Comparison of ENCODE assay signal across 33 cellular contexts in genomic region chr16:4443986-4444385, GRCh38.
"Had no signal": no experiment of that assay in that cellular context is flagged by ENCODE, and none has a peak within 500 bp of the region (broad histone marks: within the 10 kb centered on the region; RNA-seq: fewer than 3 reads in every experiment).

No MANE protein-coding gene starts in this region.

- DNase-seq: activated CD4-positive, alpha-beta T cell treated with anti-CD3 and anti-CD28 coated beads for 1 hour; activated CD4-positive, alpha-beta T cell treated with anti-CD3 and anti-CD28 coated beads for 36 hours; activated CD4-positive, alpha-beta T cell treated with anti-CD3 and anti-CD28 coated beads for 48 hours; activated CD4-positive, alpha-beta T cell treated with anti-CD3 and anti-CD28 coated beads, Interleukin-2, amount 10 ng/mL, durations not matched to agents 7 days and 5 days; activated CD4-positive, alpha-beta T cell treated with anti-CD3 and anti-CD28 coated beads, Interleukin-2, amount 50 U/mL, for 48 hours; activated CD4-positive, CD25-positive, alpha-beta regulatory T cell; activated CD8-positive, alpha-beta memory T cell treated with anti-CD3 and anti-CD28 coated beads for 24 hours; activated CD8-positive, alpha-beta memory T cell treated with anti-CD3 and anti-CD28 coated beads, Interleukin-2, amount 10 ng/mL, durations not matched to agents 7 days and 5 days; activated CD8-positive, alpha-beta memory T cell treated with anti-CD3 and anti-CD28 coated beads, Interleukin-2, amount 50 U/mL, for 48 hours; activated CD8-positive, alpha-beta T cell treated with anti-CD3 and anti-CD28 coated beads, Interleukin-2, amount 10 ng/mL, durations not matched to agents 7 days and 5 days; activated effector memory CD4-positive, alpha-beta T cell treated with Interleukin-2 at 50 U/mL for 16 hours; activated gamma-delta T cell; activated naive CD4-positive, alpha-beta T cell treated with anti-CD3 and anti-CD28 coated beads, Interleukin-2, amount 50 U/mL, for 16 hours; activated naive CD4-positive, alpha-beta T cell treated with Interleukin-2 at 50 U/mL for 16 hours; activated naive CD8-positive, alpha-beta T cell treated with anti-CD3 and anti-CD28 coated beads, Interleukin-2, amount 10 ng/mL, durations not matched to agents 7 days and 5 days; activated naive CD8-positive, alpha-beta T cell treated with anti-CD3 and anti-CD28 coated beads, Interleukin-2, amount 50 U/mL, for 24 hours; activated T-cell treated with anti-CD3 and anti-CD28 coated beads, Interleukin-2, amount 50 U/mL, for 48 hours; amygdala; central memory CD4-positive, alpha-beta T cell; SW 1271; T-helper 1 cell; T-helper 2 cell; T-helper 9 cell; WERI-Rb-1 had no signal

- H3K27me3 Mint-ChIP-seq: activated CD4-positive, alpha-beta T cell treated with anti-CD3 and anti-CD28 coated beads for 36 hours; activated CD4-positive, alpha-beta T cell treated with anti-CD3 and anti-CD28 coated beads, Interleukin-2, amount 10 ng/mL, durations not matched to agents 7 days and 5 days; activated CD8-positive, alpha-beta memory T cell treated with anti-CD3 and anti-CD28 coated beads, Interleukin-2, amount 10 ng/mL, durations not matched to agents 7 days and 5 days; activated naive CD8-positive, alpha-beta T cell; activated naive CD8-positive, alpha-beta T cell treated with anti-CD3 and anti-CD28 coated beads, Interleukin-2, amount 10 ng/mL, durations not matched to agents 7 days and 5 days; activated naive CD8-positive, alpha-beta T cell treated with anti-CD3 and anti-CD28 coated beads, Interleukin-2, amount 50 U/mL, for 24 hours; brain had no signal

- H3K4me1 Mint-ChIP-seq: activated CD4-positive, alpha-beta T cell treated with anti-CD3 and anti-CD28 coated beads for 36 hours; activated naive CD8-positive, alpha-beta T cell treated with anti-CD3 and anti-CD28 coated beads, Interleukin-2, amount 50 U/mL, for 24 hours; brain; WTC11 had no signal

- ATAC-seq: activated CD4-positive, alpha-beta T cell treated with anti-CD3 and anti-CD28 coated beads for 36 hours; activated CD4-positive, CD25-positive, alpha-beta regulatory T cell treated with anti-CD3 and anti-CD28 coated beads, Interleukin-2, amount 50 U/mL, for 24 hours; activated CD8-positive, alpha-beta memory T cell treated with anti-CD3 and anti-CD28 coated beads, Interleukin-2, amount 10 ng/mL, durations not matched to agents 7 days and 5 days; activated CD8-positive, alpha-beta T cell treated with anti-CD3 and anti-CD28 coated beads, Interleukin-2, amount 10 ng/mL, durations not matched to agents 7 days and 5 days; activated naive CD8-positive, alpha-beta T cell treated with anti-CD3 and anti-CD28 coated beads, Interleukin-2, amount 50 U/mL, for 24 hours; WTC11 had no signal

- FAIRE-seq: TTC549 had no signal

- H3K4me3 ChIP-seq: ascending aorta had no signal

- H3K9me3 Mint-ChIP-seq: activated CD4-positive, alpha-beta T cell treated with anti-CD3 and anti-CD28 coated beads, Interleukin-2, amount 10 ng/mL, durations not matched to agents 7 days and 5 days; activated naive CD8-positive, alpha-beta T cell treated with anti-CD3 and anti-CD28 coated beads, Interleukin-2, amount 10 ng/mL, durations not matched to agents 7 days and 5 days; activated naive CD8-positive, alpha-beta T cell treated with anti-CD3 and anti-CD28 coated beads, Interleukin-2, amount 50 U/mL, for 24 hours; activated T-helper 2 cell treated with anti-CD3 and anti-CD28 coated beads, Interferon-gamma antibody, Interleukin-2, Interleukin-4, amounts not matched to agents 10 μg/mL and 5 μg/mL and 100 μg/mL, durations not matched to agents 14 hours and 24 hours and 36 hours; brain; T-helper 1 cell treated with Interleukin-12 subunit alpha and Interleukin-12 subunit beta and Interleukin-4 antibody, amounts not matched to agents 30 μg/mL and 1 μg/mL, for 36 hours; T-helper 2 cell treated with Interferon-gamma antibody and Interleukin-4, amounts not matched to agents 5 μg/mL and 100 μg/mL, for 36 hours; WTC11 had no signal

- H3K27me3 ChIP-seq: ascending aorta had no signal

- H3K27ac Mint-ChIP-seq: activated CD4-positive, alpha-beta T cell treated with anti-CD3 and anti-CD28 coated beads for 36 hours; activated CD8-positive, alpha-beta T cell treated with anti-CD3 and anti-CD28 coated beads, Interleukin-2, amount 10 ng/mL, durations not matched to agents 7 days and 5 days; activated naive CD8-positive, alpha-beta T cell; activated naive CD8-positive, alpha-beta T cell treated with anti-CD3 and anti-CD28 coated beads, Interleukin-2, amount 10 ng/mL, durations not matched to agents 7 days and 5 days; activated naive CD8-positive, alpha-beta T cell treated with anti-CD3 and anti-CD28 coated beads, Interleukin-2, amount 50 U/mL, for 24 hours; activated T-helper 2 cell treated with anti-CD3 and anti-CD28 coated beads, Interferon-gamma antibody, Interleukin-2, Interleukin-4, amounts not matched to agents 10 μg/mL and 5 μg/mL and 100 μg/mL, durations not matched to agents 14 hours and 24 hours and 36 hours; brain; T-helper 1 cell treated with Interleukin-12 subunit alpha and Interleukin-12 subunit beta and Interleukin-4 antibody, amounts not matched to agents 30 μg/mL and 1 μg/mL, for 36 hours; WTC11 had no signal

- H3K4me3 Mint-ChIP-seq: activated CD4-positive, alpha-beta T cell treated with anti-CD3 and anti-CD28 coated beads for 36 hours; activated CD4-positive, alpha-beta T cell treated with anti-CD3 and anti-CD28 coated beads, Interleukin-2, amount 10 ng/mL, durations not matched to agents 7 days and 5 days; activated CD8-positive, alpha-beta memory T cell treated with anti-CD3 and anti-CD28 coated beads, Interleukin-2, amount 10 ng/mL, durations not matched to agents 7 days and 5 days; activated CD8-positive, alpha-beta T cell treated with anti-CD3 and anti-CD28 coated beads, Interleukin-2, amount 10 ng/mL, durations not matched to agents 7 days and 5 days; activated naive CD8-positive, alpha-beta T cell; activated naive CD8-positive, alpha-beta T cell treated with anti-CD3 and anti-CD28 coated beads, Interleukin-2, amount 10 ng/mL, durations not matched to agents 7 days and 5 days; activated naive CD8-positive, alpha-beta T cell treated with anti-CD3 and anti-CD28 coated beads, Interleukin-2, amount 50 U/mL, for 24 hours; brain; T-helper 1 cell treated with Interleukin-12 subunit alpha and Interleukin-12 subunit beta and Interleukin-4 antibody, amounts not matched to agents 30 μg/mL and 1 μg/mL, for 36 hours; T-helper 2 cell treated with Interferon-gamma antibody and Interleukin-4, amounts not matched to agents 5 μg/mL and 100 μg/mL, for 36 hours; WTC11 had no signal
